1 cellular context compared by ENCODE assay signal in genomic region chr16:72036098-72036497, GRCh38.
TF ChIP-seq lines count a peak whose summit lies in the region.

No MANE protein-coding gene starts in this region.

TF ChIP-seq in WTC11, 78 proteins besides CTCF, POLR2A, EP300 and RAD21 (continued from another document):
- no peak for TF ChIP-seq AFF4 (CRISPR knock-in tag; IDR thresholded peaks at IDR 0.05; ENCODE audit: borderline replicate concordance)
